In the genomic region with DNA sequence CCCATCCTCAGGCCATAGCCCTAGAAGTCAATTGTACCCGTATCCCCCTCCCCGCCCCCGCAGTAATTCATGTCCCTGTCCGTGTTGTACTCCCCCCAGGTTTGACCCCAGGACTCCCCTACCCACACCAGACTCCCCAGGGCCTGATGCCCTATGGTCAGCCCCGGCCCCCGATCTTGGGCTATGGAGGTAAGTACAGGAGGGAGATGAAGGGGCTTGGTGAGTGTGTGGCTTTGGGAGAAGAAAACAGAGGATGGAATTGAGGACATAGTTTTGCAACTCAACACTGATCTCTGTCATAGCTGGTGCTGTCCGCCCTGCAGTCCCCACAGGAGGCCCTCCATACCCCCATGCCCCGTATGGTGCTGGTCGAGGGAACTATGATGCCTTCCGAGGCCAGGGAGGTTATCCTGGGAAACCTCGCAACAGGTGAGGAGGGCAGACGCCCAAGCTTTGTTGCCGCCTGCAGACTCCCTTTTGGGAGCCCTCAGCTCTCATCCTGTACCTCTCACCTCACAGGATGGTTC, we compare ENCODE assay signal across 8 cellular contexts. TPM values are rescaled to one million over a fixed set of nuclear protein-coding genes. Genes with fewer than 3 reads are reported as not detected.
DNase-seq lines count a peak whose midpoint lies in the region; ATAC-seq and TF ChIP-seq lines count a peak whose summit lies in the region.

No MANE protein-coding gene starts in this region.

- H3K9me3 ChIP-seq in Karpas-422 (ENCODE audit: low read length): no peaks in the 10 kb centered on the region
- H3K9me3 ChIP-seq in parathyroid adenoma (ENCODE audit: control insufficient read depth, low read length): no peaks in the 10 kb centered on the region
- no peaks in the 10 kb centered on the region for H3K9me3 ChIP-seq in thyroid gland

- H3K27me3 Mint-ChIP-seq in effector memory CD8-positive, alpha-beta T cell: peaks cover 19 to 30% of the 10 kb centered on the region in 2 donors

- H2AFZ ChIP-seq in Karpas-422 (ENCODE audit: low read length) (no peak overlapping the region), parathyroid adenoma (no peak overlapping the region)

- H3K9me2 ChIP-seq in Karpas-422 (replicated peaks; ENCODE audit: insufficient read depth, low read length): no peaks in the 10 kb centered on the region

- H3K4me1 ChIP-seq in Karpas-422 (ENCODE audit: low read length) (peaks cover 44% of the 10 kb centered on the region), parathyroid adenoma (peaks cover 26% of the 10 kb centered on the region), thyroid gland (peaks cover 17 to 21% of the 10 kb centered on the region in 2 donors)

- 80 to 83% methylated on average over 13 of the region's 13 CpGs for WGBS in thyroid gland, 2 donors

- DNase-seq in D341Med (ENCODE audit: low spot score): peak; percentile 26
- DNase-seq in Karpas-422: no peak
- no peak for DNase-seq in effector memory CD8-positive, alpha-beta T cell
- DNase-seq in HK-2 (ENCODE audit: unreplicated experiment): no peak
- DNase-seq in islet precursor cell: no peak
- no peak for DNase-seq in thyroid gland

- H3K27ac ChIP-seq in Karpas-422 (ENCODE audit: low read length): peak overlapping the region; percentile 78
- peak overlapping the region; percentile 100 for H3K27ac ChIP-seq in parathyroid adenoma
- H3K27ac ChIP-seq in thyroid gland: no peak overlapping the region

- no peak for TF ChIP-seq CTCF in parathyroid adenoma (IDR thresholded peaks at IDR 0.05)
- TF ChIP-seq CTCF in thyroid gland (IDR thresholded peaks at IDR 0.05): no peak

- 0 out of 2 replicates have a peak, but pooled peaks cover 6% of the 10 kb centered on the region for H4K20me1 ChIP-seq in Karpas-422 (ENCODE audit: insufficient read depth, low read depth, low read length)

- H3K9ac ChIP-seq in Karpas-422 (ENCODE audit: low read length): peak overlapping the region; percentile 97
- H3K9ac ChIP-seq in parathyroid adenoma: no peak overlapping the region

- ATAC-seq in effector memory CD8-positive, alpha-beta T cell (replicated peaks): no peak
- ATAC-seq in HG02870 (IDR thresholded peaks at IDR 0.05; ENCODE audit: unreplicated experiment): no peak

- peak overlapping the region; percentile 88 for H3K4me3 ChIP-seq in Karpas-422 (ENCODE audit: low read length)
- no peak overlapping the region for H3K4me3 ChIP-seq in parathyroid adenoma (ENCODE audit: low read depth, low read length)
- no peak overlapping the region for H3K4me3 ChIP-seq in thyroid gland (replicated peaks in 1 of 3)

- H3K4me3 Mint-ChIP-seq in effector memory CD8-positive, alpha-beta T cell: peak overlapping the region; percentile 84

- peaks cover 67% of the 10 kb centered on the region for H3K36me3 Mint-ChIP-seq in effector memory CD8-positive, alpha-beta T cell (ENCODE audit: insufficient read depth)

- H3K27me3 ChIP-seq in Karpas-422 (ENCODE audit: low read length) (no peaks in the 10 kb centered on the region), parathyroid adenoma (ENCODE audit: control insufficient read depth, insufficient read depth, low read length) (no peaks in the 10 kb centered on the region), thyroid gland (no peaks in the 10 kb centered on the region)

- H3K4me2 ChIP-seq in Karpas-422 (ENCODE audit: low read depth, low read length, poor library complexity, severe bottlenecking): peak overlapping the region; percentile 72
- no peak overlapping the region for H3K4me2 ChIP-seq in parathyroid adenoma (ENCODE audit: low read length)

- H3K4me1 Mint-ChIP-seq in effector memory CD8-positive, alpha-beta T cell (ENCODE audit: low read depth in 2 of 2): peaks cover 46 to 48% of the 10 kb centered on the region in 2 donors

- H3K36me3 ChIP-seq in Karpas-422 (ENCODE audit: insufficient read depth, low read length) (peaks cover 23% of the 10 kb centered on the region), parathyroid adenoma (ENCODE audit: control insufficient read depth, insufficient read depth, low read length) (no peaks in the 10 kb centered on the region), thyroid gland (peaks cover 53% of the 10 kb centered on the region in 2 donors)

- H3K27ac Mint-ChIP-seq in effector memory CD8-positive, alpha-beta T cell: peak overlapping the region; percentile 90 to 93

- TF ChIP-seq POLR2A in thyroid gland (IDR thresholded peaks at IDR 0.05): no peak

- intact Hi-C loops in thyroid gland (cut with DNase I): no loop called here

- H3K79me2 ChIP-seq in Karpas-422 (ENCODE audit: low read length) (peaks cover 16% of the 10 kb centered on the region), parathyroid adenoma (peaks cover 2% of the 10 kb centered on the region)

- no peaks in the 10 kb centered on the region for H3K9me3 Mint-ChIP-seq in effector memory CD8-positive, alpha-beta T cell

RNA-seq across cellular contexts. Expression of a gene that starts 1.5 kb away (rescaled TPM):
- total RNA-seq in Karpas-422 (2014; rRNA removed; shearing (Covaris generic); ENCODE audit: low replicate concordance): 3.3 and 17.2 TPM in 2 replicates
- 10 to 100 TPM in 1 of 4 donors, 1 to 10 TPM in 3; 7.4 to 10.4 (median 8.9) TPM for total RNA-seq in thyroid gland

RNA-seq across cellular contexts. Expression of a gene that starts 7.7 kb away (rescaled TPM):
- not detected in 2 replicates for total RNA-seq in Karpas-422 (2014; rRNA removed; shearing (Covaris generic); ENCODE audit: low replicate concordance)
- 1 to 10 TPM; 1.0 to 4.8 (median 1.8) TPM for total RNA-seq in thyroid gland

RNA-seq across cellular contexts. Expression of a gene that starts 13.1 kb away (rescaled TPM):
- total RNA-seq in Karpas-422 (2014; rRNA removed; shearing (Covaris generic); ENCODE audit: low replicate concordance): 65.8 and 103 TPM in 2 replicates
- total RNA-seq in thyroid gland: 100 to 1,000 TPM in 1 of 4 donors, 10 to 100 TPM in 3; 62.5 to 109 (median 93.2) TPM

RNA-seq across cellular contexts. Expression of a gene that starts 20.8 kb away (rescaled TPM):
- total RNA-seq in Karpas-422 (2014; rRNA removed; shearing (Covaris generic); ENCODE audit: low replicate concordance): 19.5 and 30.5 TPM in 2 replicates
- 100 to 1,000 TPM in 3 of 4 donors, 10 to 100 TPM in 1; 64.5 to 122 (median 109) TPM for total RNA-seq in thyroid gland

RNA-seq across cellular contexts. Expression of a gene that starts 35.5 kb away (rescaled TPM):
- total RNA-seq in Karpas-422 (2014; rRNA removed; shearing (Covaris generic); ENCODE audit: low replicate concordance): 21.0 and 33.9 TPM in 2 replicates
- 10 to 100 TPM; 15.2 to 27.9 (median 17.2) TPM for total RNA-seq in thyroid gland

Comparison
In these comparisons a context has a peak if more than half of its experiments do, and no peak if none do; other contexts are left out.
1. H3K27ac ChIP-seq: peak in Karpas-422 (single experiment) and parathyroid adenoma (single experiment); none in thyroid gland (0 of 3).